ENCODE assay signal across 8 cellular contexts in genomic region chr17:75404739-75405364, GRCh38. TPM values are rescaled to one million over a fixed set of nuclear protein-coding genes. Genes with fewer than 3 reads are reported as not detected.
DNase-seq lines count a peak whose midpoint lies in the region; ATAC-seq and TF ChIP-seq lines count a peak whose summit lies in the region.

No MANE protein-coding gene starts in this region.

- no peaks in the 10 kb centered on the region for H3K27me3 Mint-ChIP-seq in activated B cell treated with CpG ODN at 0.5 μM for 24 hours
- H3K27me3 Mint-ChIP-seq in central memory CD8-positive, alpha-beta T cell = no peaks in the 10 kb centered on the region

- peak; percentile 22 for ATAC-seq in activated B cell treated with CpG ODN at 0.5 μM for 24 hours (ENCODE audit: low read depth)
- peak; percentile 49 for ATAC-seq in central memory CD8-positive, alpha-beta T cell (replicated peaks; ENCODE audit: extremely low read depth, poor library complexity, severe bottlenecking)

- peak overlapping the region; percentile 97 for H3K27ac Mint-ChIP-seq in activated B cell treated with CpG ODN at 0.5 μM for 24 hours
- H3K27ac Mint-ChIP-seq in central memory CD8-positive, alpha-beta T cell (ENCODE audit: low read depth) = peak overlapping the region; percentile 92

- peak overlapping the region; percentile 68 for H3K27ac ChIP-seq in DOHH2 (ENCODE audit: low read depth, low read length)

- H3K9me3 ChIP-seq in DOHH2 (ENCODE audit: control insufficient read depth, insufficient read depth, low read length) = no peaks in the 10 kb centered on the region

- peak; percentile 71 for DNase-seq in H7
- DNase-seq in M059J (ENCODE audit: low read depth) = peak; percentile 51
- peak; percentile 52 for DNase-seq in activated B cell treated with CpG ODN at 0.5 μM for 24 hours
- peak; percentile 18 to 29 for DNase-seq in central memory CD8-positive, alpha-beta T cell (ENCODE audit: low spot score in 2 of 2)
- DNase-seq in left kidney (ENCODE audit: low read depth, low spot score) = peak; percentile 80
- peak; percentile 53 for DNase-seq in stimulated activated CD4-positive, alpha-beta T cell treated with anti-CD3 and anti-CD28 coated beads, Interleukin-4, amount 100 ng/mL, for 1 hour
- DNase-seq in HPDE6-E6E7 (ENCODE audit: extremely low spot score) = no peak

- peaks cover 57% of the 10 kb centered on the region for H3K79me2 ChIP-seq in DOHH2 (ENCODE audit: control insufficient read depth, low read length)

- H3K9me3 Mint-ChIP-seq in activated B cell treated with CpG ODN at 0.5 μM for 24 hours = no peaks in the 10 kb centered on the region
- H3K9me3 Mint-ChIP-seq in central memory CD8-positive, alpha-beta T cell = no peaks in the 10 kb centered on the region

- peak overlapping the region; percentile 93 for H3K4me2 ChIP-seq in DOHH2 (ENCODE audit: low read length)

- H3K9me2 ChIP-seq in DOHH2 (replicated peaks; ENCODE audit: control insufficient read depth, low read length) = no peaks in the 10 kb centered on the region

- peaks cover 34% of the 10 kb centered on the region for H3K36me3 Mint-ChIP-seq in activated B cell treated with CpG ODN at 0.5 μM for 24 hours (ENCODE audit: low read depth)
- H3K36me3 Mint-ChIP-seq in central memory CD8-positive, alpha-beta T cell (ENCODE audit: insufficient read depth) = peaks cover 25% of the 10 kb centered on the region

- H3K4me3 ChIP-seq in DOHH2 (ENCODE audit: low read length) (peak overlapping the region; percentile 85), H7 (ENCODE audit: insufficient read depth, low read depth, low read length) (peak overlapping the region; percentile 96)

- H3K36me3 ChIP-seq in DOHH2 (ENCODE audit: control insufficient read depth, low read length) (peaks cover 32% of the 10 kb centered on the region), H7 (replicated peaks; ENCODE audit: control insufficient read depth, insufficient read depth, low read length) (no peaks in the 10 kb centered on the region)

- TF ChIP-seq CTCF in DOHH2 (IDR thresholded peaks at IDR 0.05; ENCODE audit: low read depth, low read length, poor library complexity, severe bottlenecking) = no peak
- TF ChIP-seq CTCF in activated B cell treated with CpG ODN at 0.5 μM for 24 hours (IDR thresholded peaks at IDR 0.05) = no peak

- H3K27me3 ChIP-seq in DOHH2 (ENCODE audit: control insufficient read depth, low read length) = no peaks in the 10 kb centered on the region
- H3K27me3 ChIP-seq in H7 (ENCODE audit: control insufficient read depth, insufficient read depth, low read length) = no peaks in the 10 kb centered on the region; the same call in 1 of the 2 replicates

- H4K20me1 ChIP-seq in DOHH2 (ENCODE audit: control insufficient read depth, insufficient read depth, low read depth, low read length) = peaks cover 16% of the 10 kb centered on the region

- peak overlapping the region; percentile 99 for H3K4me3 Mint-ChIP-seq in activated B cell treated with CpG ODN at 0.5 μM for 24 hours
- peak overlapping the region; percentile 91 for H3K4me3 Mint-ChIP-seq in central memory CD8-positive, alpha-beta T cell

- intact Hi-C loops in activated B cell treated with CpG ODN at 0.5 μM for 24 hours (cut with micrococcal nuclease) = loop anchor here (1.0 to 10.0 kb wide), 12 partner anchors 12 to 1332 kb away; partner anchors contain the start of genes GGA3, MFSD11, MRPS7 and NUP85

- POLR2A ChIA-PET in activated B cell treated with CpG ODN at 0.5 μM for 24 hours (lab: Charles Lee) = interaction anchor here (0.6 to 6.7 kb wide), 24 partner anchors 8 to 375 kb away, joined by 3 to 136 read pairs (median 8); partner anchors contain the start of genes GGA3, MIF4GD, MRPS7 and SLC25A19

- H3F3A ChIP-seq in DOHH2 (ENCODE audit: control insufficient read depth, insufficient read depth) = peaks cover 12% of the 10 kb centered on the region

- CTCF ChIA-PET in activated B cell treated with CpG ODN at 0.5 μM for 24 hours (lab: Charles Lee) = interaction anchor here (1.0 to 2.5 kb wide), 6 partner anchors 59 to 291 kb away, joined by 4 to 17 read pairs (median 5); partner anchors contain the start of gene SLC25A19

- H3K4me1 Mint-ChIP-seq in activated B cell treated with CpG ODN at 0.5 μM for 24 hours = peaks cover 50% of the 10 kb centered on the region
- peaks cover 39% of the 10 kb centered on the region for H3K4me1 Mint-ChIP-seq in central memory CD8-positive, alpha-beta T cell

- peaks cover 51% of the 10 kb centered on the region for H3K4me1 ChIP-seq in DOHH2 (ENCODE audit: control insufficient read depth, low read length)

RNA-seq across cellular contexts. Expression of gene GRB2, which starts 0.6 kb away (rescaled TPM):
- total RNA-seq in H7 (2014; rRNA removed; shearing (Covaris generic)) = 98.7 and 100 TPM in 2 replicates
- total RNA-seq in M059J (2014; rRNA removed; shearing (Covaris generic)) = 77.5 and 109 TPM in 2 replicates
- total RNA-seq in activated B cell treated with CpG ODN at 0.5 μM for 24 hours = 307 and 320 TPM in 2 replicates

RNA-seq across cellular contexts. Expression of gene TMEM94, which starts 51.6 kb away (rescaled TPM):
- 58.2 and 76.8 TPM in 2 replicates for total RNA-seq in H7 (2014; rRNA removed; shearing (Covaris generic))
- total RNA-seq in M059J (2014; rRNA removed; shearing (Covaris generic)) = 29.1 and 48.8 TPM in 2 replicates
- 80.3 and 86.6 TPM in 2 replicates for total RNA-seq in activated B cell treated with CpG ODN at 0.5 μM for 24 hours
